Comparison of ENCODE assay signal across 8 cellular contexts in the genomic region with DNA sequence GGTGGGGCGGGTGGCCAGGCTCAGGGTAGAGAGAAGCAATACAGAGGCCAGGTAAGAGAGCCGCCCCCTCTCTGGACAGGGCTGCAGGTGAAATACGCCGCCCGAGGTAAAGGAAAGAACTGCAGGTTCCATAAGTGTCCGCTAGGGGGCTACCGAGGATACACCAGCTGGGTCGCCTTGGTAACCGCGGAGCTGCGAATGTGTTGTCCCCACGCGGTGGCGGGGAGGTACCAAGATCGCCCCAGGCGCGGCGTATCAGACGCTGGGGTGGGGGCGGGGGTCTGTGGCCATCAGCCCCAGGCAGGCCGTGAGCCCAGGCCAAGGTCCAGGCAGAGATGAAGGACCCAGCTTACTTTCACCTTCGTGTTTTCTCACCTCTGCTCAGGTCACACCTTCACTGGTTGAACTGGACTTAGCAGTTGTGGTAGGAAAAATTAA. TPM values are rescaled to one million over a fixed set of nuclear protein-coding genes. Genes with fewer than 3 reads are reported as not detected.
DNase-seq lines count a peak whose midpoint lies in the region; ATAC-seq and TF ChIP-seq lines count a peak whose summit lies in the region.

No MANE protein-coding gene starts in this region.

- peak; percentile 62 for DNase-seq in DMS 273 treated with DMSO at 0.1 percent for 48 hours (lab: John Stamatoyannopoulos, UW)
- peak; percentile 57 for DNase-seq in MG63
- peak; percentile 98 for DNase-seq in RPMI8226
- peak; percentile 69 to 74 for DNase-seq in activated T-helper 1 cell treated with anti-CD3 and anti-CD28 coated beads, Interleukin-2, amount 50 U/mL, for 16 hours (ENCODE audit: low read depth in 1 of 2, low spot score in 1 of 2)
- peak; percentile 79 for DNase-seq in fibroblast of pulmonary artery (ENCODE audit: low read depth)
- DNase-seq in neural progenitor cell (ENCODE audit: low spot score), result peak; percentile 96
- DNase-seq in stimulated activated naive CD8-positive, alpha-beta T cell treated with anti-CD3 and anti-CD28 coated beads, Interleukin-15, amount 100 ng/mL, for 72 hours, result peak; percentile 82 to 86

- peaks cover 15% of the 10 kb centered on the region for H3K27me3 Mint-ChIP-seq in neural progenitor cell (ENCODE audit: insufficient read depth, low read depth)
- no peaks in the 10 kb centered on the region for H3K27me3 Mint-ChIP-seq in stimulated activated naive CD8-positive, alpha-beta T cell treated with anti-CD3 and anti-CD28 coated beads, Interleukin-15, amount 100 ng/mL, for 72 hours

- H3K36me3 Mint-ChIP-seq in neural progenitor cell, result no peaks in the 10 kb centered on the region

- no peak overlapping the region for H3K9ac ChIP-seq in neural progenitor cell

- no peaks in the 10 kb centered on the region for H3F3A ChIP-seq in neural progenitor cell (ENCODE audit: low read depth)

- H3K9me3 ChIP-seq in MG63 (no peaks in the 10 kb centered on the region), neural progenitor cell (ENCODE audit: low read depth) (no peaks in the 10 kb centered on the region)

- H3K4me1 Mint-ChIP-seq in neural progenitor cell, result peaks cover 4% of the 10 kb centered on the region
- peaks cover 9% of the 10 kb centered on the region for H3K4me1 Mint-ChIP-seq in stimulated activated naive CD8-positive, alpha-beta T cell treated with anti-CD3 and anti-CD28 coated beads, Interleukin-15, amount 100 ng/mL, for 72 hours

- no peak overlapping the region for H3K27ac Mint-ChIP-seq in neural progenitor cell
- peak overlapping the region; percentile 48 to 91 for H3K27ac Mint-ChIP-seq in stimulated activated naive CD8-positive, alpha-beta T cell treated with anti-CD3 and anti-CD28 coated beads, Interleukin-15, amount 100 ng/mL, for 72 hours

- peak overlapping the region; percentile 33 for H2AFZ ChIP-seq in neural progenitor cell (replicated peaks)

- H3K4me1 ChIP-seq in neural progenitor cell, result no peaks in the 10 kb centered on the region

- H4K20me1 ChIP-seq in neural progenitor cell (ENCODE audit: low read depth), result no peaks in the 10 kb centered on the region

- TF ChIP-seq CTCF in fibroblast of pulmonary artery (IDR thresholded peaks at IDR 0.05; ENCODE audit: low read length, missing control alignments) (peak; percentile 99), neural progenitor cell (IDR thresholded peaks at IDR 0.05) (peak; percentile 97)

- H3K27ac ChIP-seq in neural progenitor cell, result no peak overlapping the region

- no peaks in the 10 kb centered on the region for H3K79me2 ChIP-seq in neural progenitor cell (ENCODE audit: low read depth)

- no peaks in the 10 kb centered on the region for H3K36me3 ChIP-seq in MG63
- H3K36me3 ChIP-seq in neural progenitor cell, result no peaks in the 10 kb centered on the region

- ATAC-seq in GM21786 (IDR thresholded peaks at IDR 0.05; ENCODE audit: unreplicated experiment), result peak; percentile 80
- peak; percentile 95 for ATAC-seq in stimulated activated naive CD8-positive, alpha-beta T cell treated with anti-CD3 and anti-CD28 coated beads, Interleukin-15, amount 100 ng/mL, for 72 hours

- H3K4me3 ChIP-seq in MG63 (peak overlapping the region; percentile 24; the same call in 1 of the 2 replicates), fibroblast of pulmonary artery (replicated peaks; ENCODE audit: low read depth, low read length) (peak overlapping the region; percentile 38), neural progenitor cell (peak overlapping the region; percentile 17)

- H3K27me3 ChIP-seq in MG63, result no peaks in the 10 kb centered on the region
- H3K27me3 ChIP-seq in neural progenitor cell, result peaks cover 9% of the 10 kb centered on the region

- H3K4me3 Mint-ChIP-seq in neural progenitor cell, result peak overlapping the region; percentile 14
- H3K4me3 Mint-ChIP-seq in stimulated activated naive CD8-positive, alpha-beta T cell treated with anti-CD3 and anti-CD28 coated beads, Interleukin-15, amount 100 ng/mL, for 72 hours, result peak overlapping the region; percentile 45 to 68

- H3K4me2 ChIP-seq in neural progenitor cell, result peak overlapping the region; percentile 68

- H3K9me3 Mint-ChIP-seq in neural progenitor cell, result peaks cover 4% of the 10 kb centered on the region
- no peaks in the 10 kb centered on the region for H3K9me3 Mint-ChIP-seq in stimulated activated naive CD8-positive, alpha-beta T cell treated with anti-CD3 and anti-CD28 coated beads, Interleukin-15, amount 100 ng/mL, for 72 hours

RNA-seq across cellular contexts. Expression of a gene that starts 18.4 kb away (rescaled TPM):
- total RNA-seq in MG63 (2014; rRNA removed; shearing (Covaris generic); ENCODE audit: low replicate concordance), result 2.8 and 6.3 TPM in 2 replicates
- total RNA-seq in neural progenitor cell (ENCODE audit: low replicate concordance), result 63.6 and 69.1 TPM in 2 replicates
